1 cellular context compared by ENCODE assay signal in the genomic region with DNA sequence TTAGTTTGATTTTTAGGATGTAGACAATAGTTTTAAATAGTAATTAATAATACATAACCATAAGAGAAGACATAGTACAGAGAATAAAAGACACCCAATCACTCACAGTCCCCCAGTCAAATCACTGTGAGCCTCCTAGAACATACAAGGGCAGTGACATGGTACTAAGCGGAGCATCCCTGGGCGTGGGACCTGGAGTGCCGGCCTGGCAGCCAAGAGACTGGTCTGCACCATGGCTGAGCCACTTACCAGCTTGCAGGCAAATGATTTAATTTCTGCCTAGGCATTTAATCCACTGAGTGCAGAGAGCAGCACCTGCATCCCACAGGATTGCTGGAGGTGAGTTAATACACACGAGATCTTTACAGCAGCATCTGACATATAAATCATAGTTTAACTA.
TF ChIP-seq lines count a peak whose summit lies in the region.

No MANE protein-coding gene starts in this region.

TF ChIP-seq in IMR-90, 13 proteins besides CTCF, POLR2A, EP300 and RAD21:
- TF ChIP-seq RFX5 (IDR thresholded peaks at IDR 0.05; ENCODE audit: low read depth, low read length) (no peak), RCOR1 (IDR thresholded peaks at IDR 0.05; ENCODE audit: insufficient replicate concordance, low read length) (no peak), MXI1 (IDR thresholded peaks at IDR 0.05; ENCODE audit: borderline replicate concordance, low read depth, low read length) (no peak), CHD1 (IDR thresholded peaks at IDR 0.05; ENCODE audit: low read depth, low read length) (no peak), SMC3 (IDR thresholded peaks at IDR 0.05; ENCODE audit: low read depth, low read length) (no peak), CEBPB (IDR thresholded peaks at IDR 0.05; ENCODE audit: low read depth, low read length) (no peak), NFE2L2 (IDR thresholded peaks at IDR 0.05; ENCODE audit: low read depth, low read length) (no peak)
- TF ChIP-seq, protein P1, sequence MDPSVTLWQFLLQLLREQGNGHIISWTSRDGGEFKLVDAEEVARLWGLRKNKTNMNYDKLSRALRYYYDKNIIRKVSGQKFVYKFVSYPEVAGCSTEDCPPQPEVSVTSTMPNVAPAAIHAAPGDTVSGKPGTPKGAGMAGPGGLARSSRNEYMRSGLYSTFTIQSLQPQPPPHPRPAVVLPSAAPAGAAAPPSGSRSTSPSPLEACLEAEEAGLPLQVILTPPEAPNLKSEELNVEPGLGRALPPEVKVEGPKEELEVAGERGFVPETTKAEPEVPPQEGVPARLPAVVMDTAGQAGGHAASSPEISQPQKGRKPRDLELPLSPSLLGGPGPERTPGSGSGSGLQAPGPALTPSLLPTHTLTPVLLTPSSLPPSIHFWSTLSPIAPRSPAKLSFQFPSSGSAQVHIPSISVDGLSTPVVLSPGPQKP (IDR thresholded peaks at IDR 0.05; ENCODE audit: borderline replicate concordance, low read depth, low read length) = no peak
- TF ChIP-seq, protein P2, sequence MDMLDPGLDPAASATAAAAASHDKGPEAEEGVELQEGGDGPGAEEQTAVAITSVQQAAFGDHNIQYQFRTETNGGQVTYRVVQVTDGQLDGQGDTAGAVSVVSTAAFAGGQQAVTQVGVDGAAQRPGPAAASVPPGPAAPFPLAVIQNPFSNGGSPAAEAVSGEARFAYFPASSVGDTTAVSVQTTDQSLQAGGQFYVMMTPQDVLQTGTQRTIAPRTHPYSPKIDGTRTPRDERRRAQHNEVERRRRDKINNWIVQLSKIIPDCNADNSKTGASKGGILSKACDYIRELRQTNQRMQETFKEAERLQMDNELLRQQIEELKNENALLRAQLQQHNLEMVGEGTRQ (IDR thresholded peaks at IDR 0.05; ENCODE audit: low read depth, low read length) = no peak
TF ChIP-seq in IMR-90: peak in this region for 0.
